Comparison of ENCODE assay signal across 8 cellular contexts in genomic region chr19:57477191-57478008, GRCh38. TPM values are rescaled to one million over a fixed set of nuclear protein-coding genes. Genes with fewer than 3 reads are reported as not detected.
DNase-seq lines count a peak whose midpoint lies in the region; ATAC-seq and TF ChIP-seq lines count a peak whose summit lies in the region.

Gene ZNF772 (minus strand): TSS chr19:57477566. CDS start chr19:57477309, 257 bp downstream.

- H3K9me3 ChIP-seq in DND-41 (ENCODE audit: insufficient read depth, low read length, severe bottlenecking) = peaks cover 59% of the 10 kb centered on the region
- peaks cover 39% of the 10 kb centered on the region for H3K9me3 ChIP-seq in neural cell (ENCODE audit: low read length)

- no peaks in the 10 kb centered on the region for H3K27me3 Mint-ChIP-seq in stimulated activated naive CD8-positive, alpha-beta T cell treated with anti-CD3 and anti-CD28 coated beads, Interleukin-15, amount 100 ng/mL, for 72 hours

- H3K79me2 ChIP-seq in DND-41 (ENCODE audit: insufficient read depth, low read length) (peaks cover 45% of the 10 kb centered on the region), neural cell (replicated peaks; ENCODE audit: insufficient read depth, low read length) (peaks cover 28% of the 10 kb centered on the region)

- peaks cover 6% of the 10 kb centered on the region for H3F3A ChIP-seq in neural cell (ENCODE audit: insufficient read depth, low read length, poor library complexity, severe bottlenecking)

- peak; percentile 99 for ATAC-seq in DND-41 (ENCODE audit: insufficient read depth, low read depth)
- peak; percentile 92 for ATAC-seq in GM21717 (IDR thresholded peaks at IDR 0.05; ENCODE audit: unreplicated experiment)
- ATAC-seq in stimulated activated naive CD8-positive, alpha-beta T cell treated with anti-CD3 and anti-CD28 coated beads, Interleukin-15, amount 100 ng/mL, for 72 hours = peak; percentile 99

- H3K27me3 ChIP-seq in DND-41 (ENCODE audit: insufficient read depth, low read length, poor library complexity) (no peaks in the 10 kb centered on the region), neural cell (ENCODE audit: insufficient read depth, low read depth, low read length) (no peaks in the 10 kb centered on the region)

- H3K4me3 Mint-ChIP-seq in stimulated activated naive CD8-positive, alpha-beta T cell treated with anti-CD3 and anti-CD28 coated beads, Interleukin-15, amount 100 ng/mL, for 72 hours = peak within 1 kb of the TSS; percentile 89 to 97

- peak within 1 kb of the TSS; percentile 95 to 97 for H3K27ac Mint-ChIP-seq in stimulated activated naive CD8-positive, alpha-beta T cell treated with anti-CD3 and anti-CD28 coated beads, Interleukin-15, amount 100 ng/mL, for 72 hours

- H3K9me2 ChIP-seq in neural cell (ENCODE audit: insufficient read depth, low read length) = no peaks in the 10 kb centered on the region

- TF ChIP-seq EP300 in neural cell (conservative IDR thresholded peaks at IDR 0.05; ENCODE audit: poor library complexity, severe bottlenecking) = no peak

- peaks cover 17% of the 10 kb centered on the region for H3K4me1 Mint-ChIP-seq in stimulated activated naive CD8-positive, alpha-beta T cell treated with anti-CD3 and anti-CD28 coated beads, Interleukin-15, amount 100 ng/mL, for 72 hours

- DNase-seq in DND-41 (peak; percentile 95), KG1 (lab: John Stamatoyannopoulos, UW) (peak; percentile 97), RPMI7951 (ENCODE audit: low read depth) (peak; percentile 97), activated gamma-delta T cell (lab: John Stamatoyannopoulos, UW) (peak; percentile 11), foreskin fibroblast (peak; percentile 90 to 97)
- DNase-seq in stimulated activated naive CD8-positive, alpha-beta T cell treated with anti-CD3 and anti-CD28 coated beads, Interleukin-15, amount 100 ng/mL, for 72 hours = peak; percentile 83 to 94

- H3K4me1 ChIP-seq in DND-41 (ENCODE audit: insufficient read depth, low read length) = peaks cover 26% of the 10 kb centered on the region

- no peaks in the 10 kb centered on the region for H4K20me1 ChIP-seq in DND-41 (ENCODE audit: insufficient read depth, low read length)
- H4K20me1 ChIP-seq in neural cell (ENCODE audit: insufficient read depth) = no peaks in the 10 kb centered on the region

- H3K4me2 ChIP-seq in DND-41 (ENCODE audit: insufficient read depth, low read length) (peak within 1 kb of the TSS; percentile 72), neural cell (ENCODE audit: low read length) (peak within 1 kb of the TSS; percentile 92)

- TF ChIP-seq CTCF in DND-41 (IDR thresholded peaks at IDR 0.05; ENCODE audit: borderline replicate concordance, extremely low read depth, low read length, poor library complexity, severe bottlenecking) (peak; percentile 74), foreskin fibroblast (IDR thresholded peaks at IDR 0.05; ENCODE audit: low read depth, low read length) (peak; percentile 45), neural cell (IDR thresholded peaks at IDR 0.05; ENCODE audit: poor library complexity, severe bottlenecking) (peak; percentile 98)

- H3K4me3 ChIP-seq in DND-41 (ENCODE audit: low read depth in 1 of 2, low read length in 2 of 2) = peak within 1 kb of the TSS; percentile 56 to 78
- peak within 1 kb of the TSS; percentile 80 to 89 for H3K4me3 ChIP-seq in foreskin fibroblast (ENCODE audit: low read depth in 1 of 2, low read length in 2 of 2)
- H3K4me3 ChIP-seq in neural cell (ENCODE audit: low read length) = peak within 1 kb of the TSS; percentile 80

- peak; percentile 60 for TF ChIP-seq RAD21 in neural cell (conservative IDR thresholded peaks at IDR 0.05)

- H3K36me3 ChIP-seq in DND-41 (ENCODE audit: insufficient read depth, low read length) (peaks cover 44% of the 10 kb centered on the region), neural cell (ENCODE audit: insufficient read depth, low read length) (peaks cover 34% of the 10 kb centered on the region)

- peaks cover 59 to 60% of the 10 kb centered on the region in 2 donors for H3K9me3 Mint-ChIP-seq in stimulated activated naive CD8-positive, alpha-beta T cell treated with anti-CD3 and anti-CD28 coated beads, Interleukin-15, amount 100 ng/mL, for 72 hours

- H3K27ac ChIP-seq in DND-41 (ENCODE audit: low read length) (peak within 1 kb of the TSS; percentile 92), neural cell (ENCODE audit: low read length) (peak within 1 kb of the TSS; percentile 99)

- H3K9ac ChIP-seq in DND-41 (ENCODE audit: low read depth, low read length) (peak within 1 kb of the TSS; percentile 69), neural cell (ENCODE audit: low read length) (peak within 1 kb of the TSS; percentile 96)

- peak within 1 kb of the TSS; percentile 94 for H2AFZ ChIP-seq in DND-41 (ENCODE audit: low read depth, low read length)
- H2AFZ ChIP-seq in neural cell (ENCODE audit: low read depth, low read length) = peak within 1 kb of the TSS; percentile 84

TF ChIP-seq in neural cell, 6 proteins besides CTCF, POLR2A, EP300 and RAD21:
- TF ChIP-seq TAF1 (IDR thresholded peaks at IDR 0.05; ENCODE audit: low read depth) = peak; percentile 81
- peak; percentile 67 for TF ChIP-seq REST (IDR thresholded peaks at IDR 0.05; ENCODE audit: borderline replicate concordance)
- peak; percentile 59 for TF ChIP-seq MXI1 (conservative IDR thresholded peaks at IDR 0.05; ENCODE audit: poor library complexity, severe bottlenecking)
- peak; percentile 95 for TF ChIP-seq POLR2AphosphoS5 (IDR thresholded peaks at IDR 0.05)
- TF ChIP-seq SMC3 (conservative IDR thresholded peaks at IDR 0.05; ENCODE audit: poor library complexity) = peak; percentile 49
- TF ChIP-seq EZH2 (IDR thresholded peaks at IDR 0.05; ENCODE audit: borderline replicate concordance, insufficient read depth, low read length, poor library complexity, severe bottlenecking) = no peak

RNA-seq across cellular contexts. Expression of gene ZNF772, which starts in this region (rescaled TPM):
- total RNA-seq in RPMI7951 (2014; rRNA removed; shearing (Covaris generic)) = 13.5 and 17.3 TPM in 2 replicates
- 24.0 and 29.7 TPM in 2 replicates for polyA plus RNA-seq in neural cell
- 122 and 124 TPM in 2 replicates for polyA minus RNA-seq in neural cell

Comparison
In these comparisons a context has a peak if more than half of its experiments do, and no peak if none do; other contexts are left out.
1. Peak in every context shown above with its lines: DNase-seq, ATAC-seq, H3K4me3 ChIP-seq and H3K27ac ChIP-seq.
2. DNase-seq: peak in every context shown above with its lines; median percentile 97 in KG1; 97 in RPMI7951; 95 in DND-41; 94 in foreskin fibroblast; 88 in stimulated activated naive CD8-positive, alpha-beta T cell treated with anti-CD3 and anti-CD28 coated beads, Interleukin-15, amount 100 ng/mL, for 72 hours; 11 in activated gamma-delta T cell.
3. CTCF ChIP-seq: peak in every context shown above with its lines; median percentile 98 in neural cell; 74 in DND-41; 45 in foreskin fibroblast.